In the genomic region with DNA sequence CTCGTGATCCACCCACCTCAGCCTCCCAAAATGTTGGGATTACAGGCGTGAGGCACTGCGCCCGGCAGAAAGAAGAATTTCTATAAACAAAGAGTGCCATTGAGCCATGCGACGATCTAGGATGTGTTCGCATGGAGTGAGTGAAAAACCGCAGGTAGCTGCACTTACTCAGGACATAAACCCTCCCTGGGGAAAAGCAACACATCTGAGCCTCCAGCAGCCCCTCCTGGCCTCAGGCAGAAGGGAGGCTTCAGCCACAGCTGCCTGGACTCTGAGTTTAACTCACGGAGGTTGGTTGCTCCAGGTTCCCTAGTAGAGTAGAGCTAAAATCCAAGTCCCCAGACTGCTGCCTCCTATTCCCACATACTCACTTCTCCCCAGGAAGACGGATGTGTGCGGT, we compare ENCODE assay signal across 28 cellular contexts. TPM values are rescaled to one million over a fixed set of nuclear protein-coding genes. Genes with fewer than 3 reads are reported as not detected.
DNase-seq lines count a peak whose midpoint lies in the region; ATAC-seq, FAIRE-seq and TF ChIP-seq lines count a peak whose summit lies in the region.
"Had no signal": no experiment of that assay in that cellular context is flagged by ENCODE, and none has a peak within 500 bp of the region (broad histone marks: within the 10 kb centered on the region; RNA-seq: fewer than 3 reads in every experiment).

No MANE protein-coding gene starts in this region.

- no peak for TF ChIP-seq RAD21 in K562 (CRISPR knock-in tag; conservative IDR thresholded peaks at IDR 0.05 in 1 of 2, IDR thresholded peaks at IDR 0.05 in 1 of 2)

- H3K4me1 ChIP-seq in BLaER1 (peaks cover 18% of the 10 kb centered on the region), K562 (replicated peaks in 1 of 2; ENCODE audit: control insufficient read depth in 2 of 2, insufficient read depth in 2 of 2, low read length in 2 of 2) (no peaks in the 10 kb centered on the region)
- H3K4me1 ChIP-seq: transverse colon had no signal

- no peak for TF ChIP-seq CTCF in K562 (IDR thresholded peaks at IDR 0.05 in 2 of 3, conservative IDR thresholded peaks at IDR 0.05 in 1 of 3; ENCODE audit: insufficient read depth in 2 of 3, low read depth in 1 of 3, low read length in 3 of 3)

- no peaks in the 10 kb centered on the region for H3K9me1 ChIP-seq in K562 (ENCODE audit: control insufficient read depth, insufficient read depth, low read length)

- H3K27ac ChIP-seq in BLaER1 = no peak overlapping the region
- no peak overlapping the region for H3K27ac ChIP-seq in K562 (ENCODE audit: extremely low read depth, low read depth, low read length)
- H3K27ac ChIP-seq: cardiac muscle cell, coronary artery, GM23248, HL-60, ovary, transverse colon had no signal

- H4K20me1 ChIP-seq in BLaER1 = no peaks in the 10 kb centered on the region
- no peaks in the 10 kb centered on the region for H4K20me1 ChIP-seq in K562 (replicated peaks; ENCODE audit: control insufficient read depth, insufficient read depth, low read length)

- H3K9me3 ChIP-seq in BLaER1 = peaks cover 10% of the 10 kb centered on the region
- no peaks in the 10 kb centered on the region; the same call in 1 of the 2 replicates for H3K9me3 ChIP-seq in K562 (replicated peaks; ENCODE audit: control insufficient read depth, insufficient read depth, low read depth, low read length)
- H3K9me3 ChIP-seq: ovary, SK-N-SH, transverse colon had no signal

- BruUV-seq in K562 (replicated peaks; lab: Mats Ljungman, UMichigan) = no TSS peak

- POLR2A ChIA-PET in K562 (lab: Yijun Ruan, JAX) = interaction anchor here (0.7 to 0.9 kb wide), 2 partner anchors 8 to 10 kb away, joined by 3 read pairs; no protein-coding TSS in a partner anchor

- H3K9ac ChIP-seq in BLaER1 (no peak overlapping the region), K562 (ENCODE audit: insufficient read depth in 1 of 2, low read depth in 2 of 2, low read length in 2 of 2) (no peak overlapping the region; a peak in 1 of 4 replicates)
- H3K9ac ChIP-seq: GM23248, SK-N-SH had no signal

- TF ChIP-seq EP300 in K562 (IDR thresholded peaks at IDR 0.05; ENCODE audit: low read length) = no peak

- H3K27me3 ChIP-seq in BLaER1 = no peaks in the 10 kb centered on the region
- no peaks in the 10 kb centered on the region for H3K27me3 ChIP-seq in K562 (ENCODE audit: control insufficient read depth in 2 of 2, insufficient read depth in 2 of 2, low read length in 2 of 2)
- H3K27me3 ChIP-seq: cardiac muscle cell, ovary had no signal

- H3K36me3 ChIP-seq in BLaER1 = no peaks in the 10 kb centered on the region
- H3K36me3 ChIP-seq in K562 (ENCODE audit: control insufficient read depth, insufficient read depth, low read length) = no peaks in the 10 kb centered on the region
- H3K36me3 ChIP-seq: cardiac muscle cell, ovary, transverse colon had no signal

- peak; percentile 13 for DNase-seq in DMS79 (lab: John Stamatoyannopoulos, UW)
- peak; percentile 37 for DNase-seq in NCI-H345 treated with DMSO at 0.1 percent for 48 hours (lab: John Stamatoyannopoulos, UW; ENCODE audit: unreplicated experiment)
- DNase-seq in K562 (ENCODE audit: extremely low read depth in 1 of 4, low spot score in 3 of 4) = no peak
- DNase-seq in activated T-cell treated with anti-CD3 and anti-CD28 coated beads, Interleukin-2, amount 50 U/mL, for 1 hour = no peak
- no peak for DNase-seq in activated T-cell treated with anti-CD3 and anti-CD28 coated beads for 4 hours
- no peak for DNase-seq in amniotic stem cell (lab: John Stamatoyannopoulos, UW)
- DNase-seq: activated CD4-positive, alpha-beta memory T cell treated with anti-CD3 and anti-CD28 coated beads for 36 hours; activated CD4-positive, CD25-positive, alpha-beta regulatory T cell treated with anti-CD3 and anti-CD28 coated beads, Interleukin-2, amount 50 U/mL, for 72 hours; activated CD8-positive, alpha-beta memory T cell treated with anti-CD3 and anti-CD28 coated beads, Interleukin-2, amount 50 U/mL, for 4 hours; effector memory CD8-positive, alpha-beta T cell; EL; erythroblast; GM23248; head of caudate nucleus; NCI-H1930; NCI-H510A treated with DMSO at 0.1 percent for 48 hours; ovary; retina; SK-N-SH; stimulated activated CD4-positive, alpha-beta T cell treated with anti-CD3 and anti-CD28 coated beads, Interleukin-2, amount 100 ng/mL, for 24 hours; transverse colon had no signal

- CTCF ChIA-PET in K562 (lab: Yijun Ruan, JAX; ENCODE audit: low intra/inter-chr PET ratio) = no interaction called here

- FAIRE-seq in K562 (lab: Jason Lieb, UNC) = no peak
- FAIRE-seq: D721Med, TTC549 had no signal

- 61% methylated on average over 10 of the region's 11 CpGs for WGBS in K562 (ENCODE audit: insufficient coverage, low coverage, missing lambda C conversion rate)

- H3K4me2 ChIP-seq in BLaER1 = peak overlapping the region; percentile 46
- no peak overlapping the region for H3K4me2 ChIP-seq in K562 (ENCODE audit: insufficient read depth, low read length)
- H3K4me2 ChIP-seq: SK-N-SH had no signal

- intact Hi-C loops in K562 (cut with micrococcal nuclease) = no loop called here

- TF ChIP-seq POLR2A in K562 (conservative IDR thresholded peaks at IDR 0.05) = no peak

- in situ Hi-C loops in K562 (cut with MboI) = no loop called here

- H2AFZ ChIP-seq in K562 (ENCODE audit: low read depth, low read length) = peak overlapping the region; percentile 44; the same call in 1 of the 2 replicates
- H2AFZ ChIP-seq: GM23248 had no signal

- H3K4me3 ChIP-seq in BLaER1 = no peak overlapping the region
- no peak overlapping the region for H3K4me3 ChIP-seq in K562
- H3K4me3 ChIP-seq: cardiac muscle cell, coronary artery, GM23248, lung, ovary, transverse colon had no signal

- H3K79me2 ChIP-seq in K562 (ENCODE audit: control insufficient read depth, insufficient read depth, low read length) = no peaks in the 10 kb centered on the region

- no peak for ATAC-seq in K562
- ATAC-seq: effector memory CD8-positive, alpha-beta T cell had no signal

TF ChIP-seq in K562, 482 proteins besides CTCF, POLR2A, EP300 and RAD21 (continues in another document):
- TF ChIP-seq, protein P1, sequence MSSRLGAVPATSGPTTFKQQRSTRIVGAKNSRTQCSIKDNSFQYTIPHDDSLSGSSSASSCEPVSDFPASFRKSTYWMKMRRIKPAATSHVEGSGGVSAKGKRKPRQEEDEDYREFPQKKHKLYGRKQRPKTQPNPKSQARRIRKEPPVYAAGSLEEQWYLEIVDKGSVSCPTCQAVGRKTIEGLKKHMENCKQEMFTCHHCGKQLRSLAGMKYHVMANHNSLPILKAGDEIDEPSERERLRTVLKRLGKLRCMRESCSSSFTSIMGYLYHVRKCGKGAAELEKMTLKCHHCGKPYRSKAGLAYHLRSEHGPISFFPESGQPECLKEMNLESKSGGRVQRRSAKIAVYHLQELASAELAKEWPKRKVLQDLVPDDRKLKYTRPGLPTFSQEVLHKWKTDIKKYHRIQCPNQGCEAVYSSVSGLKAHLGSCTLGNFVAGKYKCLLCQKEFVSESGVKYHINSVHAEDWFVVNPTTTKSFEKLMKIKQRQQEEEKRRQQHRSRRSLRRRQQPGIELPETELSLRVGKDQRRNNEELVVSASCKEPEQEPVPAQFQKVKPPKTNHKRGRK (tag; IDR thresholded peaks at IDR 0.05) = no peak
- no peak for TF ChIP-seq KDM1A (IDR thresholded peaks at IDR 0.05)

RNA-seq across cellular contexts. Expression of gene STK25, which starts 11.3 kb away (rescaled TPM):
- total RNA-seq in K562 (2011; cell fraction: chromatin; rRNA removed; ENCODE audit: low replicate concordance) = 304 and 771 TPM in 2 replicates
- total RNA-seq in K562 (2011; cell fraction: nucleolus; rRNA removed) = 391 and 430 TPM in 2 replicates
- 299 and 300 TPM in 2 replicates for total RNA-seq in K562 (2011; cell fraction: nucleoplasm; rRNA removed)
- total RNA-seq in K562 (2014; rRNA removed) = 116 and 163 TPM in 2 replicates
- 35.0 and 61.9 TPM in 2 replicates for total RNA-seq in K562 (2014; rRNA removed; fragmentation: Illumina TruSeq; extraction: Trizol)
- total RNA-seq in K562 (2015; rRNA removed; fragmentation: Illumina TruSeq; extraction: Trizol) = 66.9 and 75.2 TPM in 2 replicates
- 107 and 123 TPM in 2 replicates for total RNA-seq in K562 (2021)
- polyA plus RNA-seq in K562 (2011; rRNA removed) = 169 and 218 TPM in 2 replicates
- 168 and 300 TPM in 2 replicates for polyA plus RNA-seq in K562 (2011; cell fraction: cytosol; rRNA removed)
- polyA plus RNA-seq in K562 (2011; cell fraction: nucleus; rRNA removed) = 929 and 1,221 TPM in 2 replicates
- polyA plus RNA-seq in K562 (2012) = 120 and 121 TPM in 2 replicates
- 151 and 157 TPM in 2 replicates for polyA plus RNA-seq in K562 (2014; fragmentation: Illumina TruSeq; extraction: Trizol)
- polyA plus RNA-seq in K562 (2014; fragmentation: Nextera tagmentation; extraction: Ambion mirVana) = 10 to 100 TPM in 1 of 2 experiments, 1 to 10 TPM in 1; 5.4 to 10.3 TPM
- polyA plus RNA-seq in K562 (2014; rRNA removed) = 177 and 178 TPM in 2 replicates
- polyA minus RNA-seq in K562 (2011; rRNA and poly(A)+ RNA removed) = 83.1 and 97.9 TPM in 2 replicates
- 60.5 and 75.9 TPM in 2 replicates for polyA minus RNA-seq in K562 (2011; cell fraction: cytosol; rRNA and poly(A)+ RNA removed)
- 113 and 164 TPM in 2 replicates for polyA minus RNA-seq in K562 (2011; cell fraction: nucleus; rRNA and poly(A)+ RNA removed)

RNA-seq across cellular contexts. Expression of gene BOK, which starts 38.9 kb away (rescaled TPM):
- 0.58 and 3.2 TPM in 2 replicates for total RNA-seq in K562 (2011; cell fraction: chromatin; rRNA removed; ENCODE audit: low replicate concordance)
- total RNA-seq in K562 (2011; cell fraction: nucleolus; rRNA removed) = 2.0 and 3.0 TPM in 2 replicates
- total RNA-seq in K562 (2011; cell fraction: nucleoplasm; rRNA removed) = 0.95 and 1.5 TPM in 2 replicates
- total RNA-seq in K562 (2014; rRNA removed) (2.9 and 3.1 TPM in 2 replicates), K562 (2014; rRNA removed; fragmentation: Illumina TruSeq; extraction: Trizol) (0.35 and 0.47 TPM in 2 replicates), K562 (2015; rRNA removed; fragmentation: Illumina TruSeq; extraction: Trizol) (0.76 and 0.83 TPM in 2 replicates), K562 (2021) (2.6 and 3.3 TPM in 2 replicates)
- polyA plus RNA-seq in K562 (2011; rRNA removed) (2.0 and 2.7 TPM in 2 replicates), K562 (2014; fragmentation: Illumina TruSeq; extraction: Trizol) (1.2 and 2.4 TPM in 2 replicates), K562 (2014; fragmentation: Nextera tagmentation; extraction: Ambion mirVana) (under 1 TPM in 1 of 2 experiments, not detected in 1; 0.03 TPM), K562 (2014; rRNA removed) (2.3 and 2.8 TPM in 2 replicates)
- polyA plus RNA-seq in K562 (2011; cell fraction: cytosol; rRNA removed) = 3.1 and 11.3 TPM in 2 replicates
- 3.9 and 9.0 TPM in 2 replicates for polyA plus RNA-seq in K562 (2011; cell fraction: nucleus; rRNA removed)
- 1.8 TPM in 2 replicates for polyA plus RNA-seq in K562 (2012)
- polyA minus RNA-seq in K562 (2011; rRNA and poly(A)+ RNA removed) = 0.81 and 1.6 TPM in 2 replicates
- polyA minus RNA-seq in K562 (2011; cell fraction: cytosol; rRNA and poly(A)+ RNA removed) = 2.4 and 3.1 TPM in 2 replicates
- 0.67 TPM in 2 replicates for polyA minus RNA-seq in K562 (2011; cell fraction: nucleus; rRNA and poly(A)+ RNA removed)

Comparison
In these comparisons a context has a peak if more than half of its experiments do, and no peak if none do; other contexts are left out.
1. DNase-seq: peak in DMS79 (single experiment) and NCI-H345 treated with DMSO at 0.1 percent for 48 hours (single experiment); none in K562 (0 of 4), activated T-cell treated with anti-CD3 and anti-CD28 coated beads, Interleukin-2, amount 50 U/mL, for 1 hour (single experiment), activated T-cell treated with anti-CD3 and anti-CD28 coated beads for 4 hours (single experiment) and amniotic stem cell (single experiment).